ENCODE assay signal across 8 cellular contexts in genomic region chr2:68157402-68158133, GRCh38. TPM values are rescaled to one million over a fixed set of nuclear protein-coding genes. Genes with fewer than 3 reads are reported as not detected.
DNase-seq lines count a peak whose midpoint lies in the region; ATAC-seq and TF ChIP-seq lines count a peak whose summit lies in the region.

Gene PNO1 (plus strand): TSS chr2:68157888. CDS start chr2:68157935, 47 bp downstream.

- H3K27me3 ChIP-seq in left lung, result no peaks in the 10 kb centered on the region

- H3K4me1 ChIP-seq in left lung, result peaks cover 10 to 40% of the 10 kb centered on the region in 2 donors

- TF ChIP-seq CTCF in C4-2B (conservative IDR thresholded peaks at IDR 0.05) (no peak), left lung (IDR thresholded peaks at IDR 0.05) (no peak)

- H3K9me3 ChIP-seq in left lung, result no peaks in the 10 kb centered on the region

- H3K4me3 ChIP-seq in left lung, result peak within 1 kb of the TSS; percentile 75 to 85

- H3K36me3 ChIP-seq in left lung, result peaks cover 0 to 28% of the 10 kb centered on the region in 2 donors

- ATAC-seq in GM19395 (IDR thresholded peaks at IDR 0.05; ENCODE audit: unreplicated experiment) (peak; percentile 94), HG03565 (IDR thresholded peaks at IDR 0.05; ENCODE audit: unreplicated experiment) (peak; percentile 76), left lung (peak; percentile 99)

- intact Hi-C loops in left lung (cut with DNase I), result no loop called here

- H3K27ac ChIP-seq in C4-2B (peak within 1 kb of the TSS; percentile 82), left lung (peak within 1 kb of the TSS; percentile 84 to 92)

- DNase-seq in NCI-H774 (lab: John Stamatoyannopoulos, UW), result peak; percentile 90
- DNase-seq in activated CD4-positive, alpha-beta T cell treated with anti-CD3 and anti-CD28 coated beads, Interleukin-2, amount 50 U/mL, for 4 hours, result peak; percentile 97
- DNase-seq in dermis blood vessel endothelial cell, result peak; percentile 97
- peak; percentile 95 to 97 for DNase-seq in left lung
- DNase-seq in stimulated activated CD4-positive, alpha-beta T cell treated with anti-CD3 and anti-CD28 coated beads, Interleukin-2, amount 100 ng/mL, for 48 hours, result peak; percentile 93 to 96

RNA-seq across cellular contexts. Expression of gene PNO1, which starts in this region (rescaled TPM):
- total RNA-seq in dermis blood vessel endothelial cell (12.4 and 17.5 TPM in 2 replicates), left lung (10 to 100 TPM in 1 of 2 donors, 1 to 10 TPM in 1; 9.4 to 13.9 TPM)

Comparison
In these comparisons a context has a peak if more than half of its experiments do, and no peak if none do; other contexts are left out.
1. Peak in every context shown above with its lines: DNase-seq, ATAC-seq, H3K4me3 ChIP-seq and H3K27ac ChIP-seq.